8 cellular contexts compared by ENCODE assay signal in the genomic region with DNA sequence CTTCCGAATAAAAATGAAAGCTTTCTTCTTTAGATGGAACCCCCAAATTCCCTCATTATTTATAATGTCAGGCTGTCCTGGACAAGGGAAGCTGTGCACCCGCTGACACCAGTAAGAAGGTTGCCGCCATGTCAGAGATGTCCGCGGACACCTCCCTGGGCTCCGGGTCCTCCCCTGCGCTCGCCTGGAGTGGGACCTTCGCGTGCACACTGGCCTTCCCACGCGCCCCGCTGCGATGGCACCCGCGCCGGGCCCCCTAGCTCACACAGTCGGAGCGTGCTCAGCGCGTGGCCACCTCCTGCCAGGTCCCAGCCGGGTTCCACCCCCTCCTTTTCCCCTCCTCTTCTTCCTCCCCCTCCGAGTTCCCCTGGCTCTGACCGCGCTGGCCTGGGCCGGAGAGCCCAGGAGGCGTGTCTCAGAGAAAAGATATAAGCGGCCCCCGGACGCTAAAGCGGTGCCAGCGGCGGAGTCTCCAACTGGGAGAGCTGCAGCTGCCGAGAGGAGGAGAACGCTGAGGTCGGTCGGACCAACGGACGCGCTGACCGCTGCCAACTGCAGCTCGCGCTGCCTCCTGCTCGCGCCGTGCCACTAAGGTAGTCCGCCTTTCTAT. TPM values are rescaled to one million over a fixed set of nuclear protein-coding genes. Genes with fewer than 3 reads are reported as not detected.
A peak's percentile ranks its signal among the peaks of the same experiment; 100 is the strongest.
DNase-seq lines count a peak whose midpoint lies in the region; ATAC-seq and TF ChIP-seq lines count a peak whose summit lies in the region.

G0S2 (plus strand) TSS at position 456 of the 610 bp plus-strand sequence. CDS start 273 bp downstream, outside the sequence.

- DNase-seq in NCI-H2227 (lab: John Stamatoyannopoulos, UW; ENCODE audit: unreplicated experiment) = peak; percentile 69
- DNase-seq in NCI-H2227 treated with DMSO at 0.1 percent for 48 hours (lab: John Stamatoyannopoulos, UW) = no peak
- DNase-seq in left lung = peak; percentile 77 to 95
- DNase-seq in stimulated activated CD4-positive, alpha-beta T cell treated with anti-CD3 and anti-CD28 coated beads, Interleukin-2, amount 100 ng/mL, for 4 hours (ENCODE audit: low read depth) = peak; percentile 19
- no peak for DNase-seq in AML-193 (lab: John Stamatoyannopoulos, UW)

- H3K36me3 Mint-ChIP-seq in dendritic cell treated with granulocyte-macrophage colony-stimulating factor and Interleukin-4, amounts not matched to agents 40 ng/mL and 50 ng/mL, for 4 days (ENCODE audit: low read depth) = no peaks in the 10 kb centered on the region

- ATAC-seq in left lung (peak; percentile 84), HG02642 (IDR thresholded peaks at IDR 0.05; ENCODE audit: poor library complexity, unreplicated experiment) (no peak)

- peaks cover 19 to 62% of the 10 kb centered on the region in 2 donors for H3K4me1 ChIP-seq in left lung

- peak within 1 kb of the TSS; percentile 42 for H3K27ac Mint-ChIP-seq in dendritic cell treated with granulocyte-macrophage colony-stimulating factor and Interleukin-4, amounts not matched to agents 40 ng/mL and 50 ng/mL, for 4 days

- peak within 1 kb of the TSS; percentile 31 to 54 for H3K4me3 ChIP-seq in left lung

- H3K27me3 Mint-ChIP-seq in dendritic cell treated with granulocyte-macrophage colony-stimulating factor and Interleukin-4, amounts not matched to agents 40 ng/mL and 50 ng/mL, for 4 days = peaks cover 55% of the 10 kb centered on the region

- H3K36me3 ChIP-seq in left lung = no peaks in the 10 kb centered on the region

- H3K9me3 Mint-ChIP-seq in dendritic cell treated with granulocyte-macrophage colony-stimulating factor and Interleukin-4, amounts not matched to agents 40 ng/mL and 50 ng/mL, for 4 days = no peaks in the 10 kb centered on the region

- H3K4me3 Mint-ChIP-seq in dendritic cell treated with granulocyte-macrophage colony-stimulating factor and Interleukin-4, amounts not matched to agents 40 ng/mL and 50 ng/mL, for 4 days = peak within 1 kb of the TSS; percentile 67

- no peaks in the 10 kb centered on the region for H3K9me3 ChIP-seq in left lung

- intact Hi-C loops in dendritic cell treated with granulocyte-macrophage colony-stimulating factor and Interleukin-4, amounts not matched to agents 40 ng/mL and 50 ng/mL, for 4 days (cut with micrococcal nuclease) = loop anchor here (5.0 kb wide), 1 partner anchor 48 kb away; no protein-coding TSS in a partner anchor
- intact Hi-C loops in left lung (cut with DNase I) = no loop called here

- H3K27me3 ChIP-seq in left lung = peaks cover 4 to 43% of the 10 kb centered on the region in 2 donors

- no peak for TF ChIP-seq CTCF in VCaP (conservative IDR thresholded peaks at IDR 0.05)
- no peak for TF ChIP-seq CTCF in left lung (IDR thresholded peaks at IDR 0.05)

- peak within 1 kb of the TSS; percentile 75 for H3K27ac ChIP-seq in VCaP
- peak within 1 kb of the TSS in 1 of 2 donors; percentile 84 for H3K27ac ChIP-seq in left lung

- peaks cover 66% of the 10 kb centered on the region for H3K4me1 Mint-ChIP-seq in dendritic cell treated with granulocyte-macrophage colony-stimulating factor and Interleukin-4, amounts not matched to agents 40 ng/mL and 50 ng/mL, for 4 days (ENCODE audit: low read depth)

RNA-seq across cellular contexts. Expression of gene G0S2, which starts in this region (rescaled TPM):
- total RNA-seq in left lung = 10 to 100 TPM; 10.6 to 89.1 TPM

Comparison
In these comparisons a context has a peak if more than half of its experiments do, and no peak if none do; other contexts are left out.
1. DNase-seq: peak in NCI-H2227 (single experiment), left lung (2 of 2) and stimulated activated CD4-positive, alpha-beta T cell treated with anti-CD3 and anti-CD28 coated beads, Interleukin-2, amount 100 ng/mL, for 4 hours (single experiment); none in NCI-H2227 treated with DMSO at 0.1 percent for 48 hours (single experiment) and AML-193 (0 of 2).